Comparison of ENCODE assay signal across 1 cellular context in the genomic region with DNA sequence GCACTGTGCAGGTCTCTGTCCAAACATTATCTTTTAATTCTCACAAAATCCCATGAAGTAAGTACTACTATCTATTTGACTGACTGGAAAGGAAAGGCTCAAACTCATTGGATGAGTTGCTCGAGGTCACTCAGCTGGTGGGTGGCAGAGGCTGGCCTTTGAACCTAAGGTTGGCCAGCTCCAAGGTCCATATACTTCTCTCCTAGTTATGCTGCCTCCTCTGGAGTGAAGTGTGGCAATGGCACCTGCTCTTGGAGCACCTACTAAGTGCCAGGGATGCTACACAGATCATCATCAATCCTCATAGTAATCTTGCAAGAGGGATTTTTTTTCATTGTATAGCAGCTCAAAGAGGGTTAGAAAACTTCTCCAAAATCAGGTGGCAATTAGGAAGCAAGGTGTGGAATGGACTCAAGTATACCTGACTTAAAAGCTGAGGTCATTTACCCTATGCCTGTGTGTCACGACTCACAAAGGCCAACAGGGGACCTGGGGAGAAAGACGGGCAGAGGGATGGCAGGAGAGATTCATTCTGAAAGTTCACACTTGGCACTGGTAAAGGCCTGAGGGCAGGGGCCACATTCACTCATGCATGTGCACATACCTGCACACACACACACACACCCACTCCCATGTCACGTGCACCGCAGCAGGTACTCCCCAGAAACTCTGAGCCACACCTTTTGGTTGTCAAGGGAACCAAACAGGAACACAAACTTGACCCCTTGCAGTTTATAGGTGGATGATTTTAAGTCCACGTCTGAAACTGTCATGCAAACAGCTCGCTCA.
TF ChIP-seq lines count a peak whose summit lies in the region.

No MANE protein-coding gene starts in this region.

TF ChIP-seq in GM23338, 12 proteins besides CTCF, POLR2A, EP300 and RAD21 (continued from another document):
- TF ChIP-seq, protein P1, sequence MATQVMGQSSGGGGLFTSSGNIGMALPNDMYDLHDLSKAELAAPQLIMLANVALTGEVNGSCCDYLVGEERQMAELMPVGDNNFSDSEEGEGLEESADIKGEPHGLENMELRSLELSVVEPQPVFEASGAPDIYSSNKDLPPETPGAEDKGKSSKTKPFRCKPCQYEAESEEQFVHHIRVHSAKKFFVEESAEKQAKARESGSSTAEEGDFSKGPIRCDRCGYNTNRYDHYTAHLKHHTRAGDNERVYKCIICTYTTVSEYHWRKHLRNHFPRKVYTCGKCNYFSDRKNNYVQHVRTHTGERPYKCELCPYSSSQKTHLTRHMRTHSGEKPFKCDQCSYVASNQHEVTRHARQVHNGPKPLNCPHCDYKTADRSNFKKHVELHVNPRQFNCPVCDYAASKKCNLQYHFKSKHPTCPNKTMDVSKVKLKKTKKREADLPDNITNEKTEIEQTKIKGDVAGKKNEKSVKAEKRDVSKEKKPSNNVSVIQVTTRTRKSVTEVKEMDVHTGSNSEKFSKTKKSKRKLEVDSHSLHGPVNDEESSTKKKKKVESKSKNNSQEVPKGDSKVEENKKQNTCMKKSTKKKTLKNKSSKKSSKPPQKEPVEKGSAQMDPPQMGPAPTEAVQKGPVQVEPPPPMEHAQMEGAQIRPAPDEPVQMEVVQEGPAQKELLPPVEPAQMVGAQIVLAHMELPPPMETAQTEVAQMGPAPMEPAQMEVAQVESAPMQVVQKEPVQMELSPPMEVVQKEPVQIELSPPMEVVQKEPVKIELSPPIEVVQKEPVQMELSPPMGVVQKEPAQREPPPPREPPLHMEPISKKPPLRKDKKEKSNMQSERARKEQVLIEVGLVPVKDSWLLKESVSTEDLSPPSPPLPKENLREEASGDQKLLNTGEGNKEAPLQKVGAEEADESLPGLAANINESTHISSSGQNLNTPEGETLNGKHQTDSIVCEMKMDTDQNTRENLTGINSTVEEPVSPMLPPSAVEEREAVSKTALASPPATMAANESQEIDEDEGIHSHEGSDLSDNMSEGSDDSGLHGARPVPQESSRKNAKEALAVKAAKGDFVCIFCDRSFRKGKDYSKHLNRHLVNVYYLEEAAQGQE (IDR thresholded peaks at IDR 0.05; ENCODE audit: unreplicated experiment) = no peak
- no peak for TF ChIP-seq EZH2 (IDR thresholded peaks at IDR 0.05; ENCODE audit: low read depth, unreplicated experiment)
- TF ChIP-seq ZNF114 (CRISPR knock-in tag; IDR thresholded peaks at IDR 0.05) = no peak
- no peak for TF ChIP-seq JUNB (IDR thresholded peaks at IDR 0.05; ENCODE audit: unreplicated experiment)
- TF ChIP-seq POLR2AphosphoS5 (IDR thresholded peaks at IDR 0.05; ENCODE audit: low read depth) = no peak
- TF ChIP-seq, protein P2, sequence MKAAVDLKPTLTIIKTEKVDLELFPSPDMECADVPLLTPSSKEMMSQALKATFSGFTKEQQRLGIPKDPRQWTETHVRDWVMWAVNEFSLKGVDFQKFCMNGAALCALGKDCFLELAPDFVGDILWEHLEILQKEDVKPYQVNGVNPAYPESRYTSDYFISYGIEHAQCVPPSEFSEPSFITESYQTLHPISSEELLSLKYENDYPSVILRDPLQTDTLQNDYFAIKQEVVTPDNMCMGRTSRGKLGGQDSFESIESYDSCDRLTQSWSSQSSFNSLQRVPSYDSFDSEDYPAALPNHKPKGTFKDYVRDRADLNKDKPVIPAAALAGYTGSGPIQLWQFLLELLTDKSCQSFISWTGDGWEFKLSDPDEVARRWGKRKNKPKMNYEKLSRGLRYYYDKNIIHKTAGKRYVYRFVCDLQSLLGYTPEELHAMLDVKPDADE (IDR thresholded peaks at IDR 0.05) = no peak
- no peak for TF ChIP-seq STAT1 (IDR thresholded peaks at IDR 0.05; ENCODE audit: unreplicated experiment)
- TF ChIP-seq ZNF331 (CRISPR knock-in tag; IDR thresholded peaks at IDR 0.05; ENCODE audit: low read depth) = no peak
